ENCODE assay signal across 1 cellular context in the genomic region with DNA sequence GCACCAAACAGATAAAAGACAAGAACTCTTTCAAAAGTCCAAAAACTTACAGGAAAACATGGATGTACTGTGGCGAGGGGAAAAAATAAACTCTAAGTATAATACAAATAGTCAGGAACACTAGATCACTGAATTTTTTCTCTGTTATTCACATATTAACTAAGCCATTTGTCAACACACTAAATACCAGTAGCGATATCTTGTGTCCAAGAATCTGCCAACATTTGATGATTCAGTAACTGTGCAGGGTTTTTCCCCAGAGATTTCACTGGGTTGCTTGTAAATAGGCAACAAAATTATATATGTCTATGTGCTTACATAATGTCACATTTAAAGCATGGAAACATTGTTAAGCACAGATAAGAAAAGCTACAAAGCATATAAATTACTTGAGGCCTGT.
TF ChIP-seq lines count a peak whose summit lies in the region.

No MANE protein-coding gene starts in this region.

TF ChIP-seq in WTC11, 78 proteins besides CTCF, POLR2A, EP300 and RAD21 (continued from another document):
- TF ChIP-seq AR (CRISPR knock-in tag; IDR thresholded peaks at IDR 0.05) (no peak), IRF2 (CRISPR knock-in tag; IDR thresholded peaks at IDR 0.05; ENCODE audit: borderline replicate concordance, low read depth) (no peak), ZNF396 (CRISPR knock-in tag; IDR thresholded peaks at IDR 0.05; ENCODE audit: borderline replicate concordance) (no peak), ZNF317 (CRISPR knock-in tag; IDR thresholded peaks at IDR 0.05; ENCODE audit: borderline replicate concordance, low read depth) (no peak), ZNF281 (CRISPR knock-in tag; IDR thresholded peaks at IDR 0.05) (no peak)
